ENCODE assay signal across 28 cellular contexts in the genomic region with DNA sequence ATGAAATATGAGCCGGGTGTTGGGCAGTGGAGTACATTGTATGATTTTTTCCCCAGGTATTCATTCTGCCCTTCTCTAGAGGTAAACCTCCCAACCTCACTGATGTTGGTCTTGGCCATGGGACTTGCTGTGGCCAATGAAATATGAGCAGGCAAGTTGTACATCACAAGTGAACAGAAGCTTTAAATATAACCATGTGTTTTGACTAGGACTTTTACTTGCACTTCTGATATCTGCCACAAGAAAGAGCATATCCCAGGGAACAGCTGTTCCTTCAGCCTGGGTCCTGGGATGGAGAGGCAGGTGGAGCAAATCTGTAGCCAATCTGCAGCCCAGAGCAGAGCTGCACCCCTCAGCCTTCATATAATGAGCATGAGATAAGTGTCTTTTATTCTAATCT.
"Had no signal": no experiment of that assay in that cellular context is flagged by ENCODE, and none has a peak within 500 bp of the region (broad histone marks: within the 10 kb centered on the region; RNA-seq: fewer than 3 reads in every experiment).

No MANE protein-coding gene starts in this region.

- H3K4me1 ChIP-seq: esophagus squamous epithelium, left lung, lower lobe of right lung, stomach, thyroid gland, upper lobe of left lung, vagina had no signal

- H3K4me3 ChIP-seq: esophagus squamous epithelium, left lung, lower lobe of right lung, smooth muscle cell, stomach, thyroid gland, upper lobe of left lung, vagina had no signal

- H3K9me3 ChIP-seq: esophagus squamous epithelium, left lung, lower lobe of right lung, stomach, thyroid gland, upper lobe of left lung, vagina had no signal

- H3K27me3 ChIP-seq: esophagus squamous epithelium, left lung, stomach, thyroid gland, upper lobe of left lung, vagina had no signal

- ATAC-seq: activated CD8-positive, alpha-beta T cell treated with anti-CD3 and anti-CD28 coated beads for 36 hours; activated T-cell treated with anti-CD3 and anti-CD28 coated beads, Interleukin-2, amount 50 U/mL, for 4 hours; activated T-helper 17 cell treated with anti-CD3 and anti-CD28 coated beads, Interleukin-2, amount 50 U/mL, for 72 hours; left lung; lower lobe of right lung; natural killer cell treated with Interleukin-12 subunit alpha and Interleukin-12 subunit beta and Interleukin-15 and Interleukin-18, amount 100 ng/mL, for 72 hours; sciatic nerve; stimulated activated naive B cell treated with anti-CD40 and anti-IgM and Interleukin-4, amounts not matched to agents 10 μg/mL and 1 μg/mL and 100 μg/mL, for 72 hours; T-helper 17 cell; WTC11 had no signal

- H3K27ac ChIP-seq: esophagus squamous epithelium, left lung, lower lobe of right lung, stomach, thyroid gland, upper lobe of left lung, vagina had no signal

- H3K36me3 ChIP-seq: esophagus squamous epithelium, left lung, lower lobe of right lung, stomach, thyroid gland, upper lobe of left lung, vagina had no signal

- DNase-seq: activated CD4-positive, alpha-beta T cell treated with anti-CD3 and anti-CD28 coated beads for 1 hour; activated CD4-positive, alpha-beta T cell treated with anti-CD3 and anti-CD28 coated beads, Interleukin-2, amount 10 ng/mL, durations not matched to agents 7 days and 5 days; activated CD8-positive, alpha-beta T cell treated with anti-CD3 and anti-CD28 coated beads for 36 hours; activated gamma-delta T cell treated with Interleukin-2 at 50 U/mL for 16 hours; activated naive CD4-positive, alpha-beta T cell treated with anti-CD3 and anti-CD28 coated beads, Interleukin-2, amount 50 U/mL, for 16 hours; activated T-cell treated with anti-CD3 and anti-CD28 coated beads, Interleukin-2, amount 50 U/mL, for 4 hours; amniotic stem cell; caudate nucleus; esophagus squamous epithelium; foreskin melanocyte; left lung; lower lobe of right lung; mesenchymal stem cell; stimulated activated CD4-positive, alpha-beta T cell treated with anti-CD3 and anti-CD28 coated beads, Interleukin-1b, Interleukin-23, amount 100 ng/mL, for 48 hours; stimulated activated CD4-positive, alpha-beta T cell treated with anti-CD3 and anti-CD28 coated beads, Interleukin-4, amount 100 ng/mL, for 4 hours; stimulated activated CD8-positive, alpha-beta memory T cell treated with anti-CD3 and anti-CD28 coated beads, Interleukin-4, amount 100 ng/mL, for 48 hours; stimulated activated naive B cell treated with anti-CD40 and anti-IgM and Interleukin-4, amounts not matched to agents 10 μg/mL and 1 μg/mL and 100 μg/mL, for 72 hours; stomach; T-helper 17 cell; T1000; thyroid gland; upper lobe of left lung had no signal
